Comparison of ENCODE assay signal across 18 cellular contexts in the genomic region with DNA sequence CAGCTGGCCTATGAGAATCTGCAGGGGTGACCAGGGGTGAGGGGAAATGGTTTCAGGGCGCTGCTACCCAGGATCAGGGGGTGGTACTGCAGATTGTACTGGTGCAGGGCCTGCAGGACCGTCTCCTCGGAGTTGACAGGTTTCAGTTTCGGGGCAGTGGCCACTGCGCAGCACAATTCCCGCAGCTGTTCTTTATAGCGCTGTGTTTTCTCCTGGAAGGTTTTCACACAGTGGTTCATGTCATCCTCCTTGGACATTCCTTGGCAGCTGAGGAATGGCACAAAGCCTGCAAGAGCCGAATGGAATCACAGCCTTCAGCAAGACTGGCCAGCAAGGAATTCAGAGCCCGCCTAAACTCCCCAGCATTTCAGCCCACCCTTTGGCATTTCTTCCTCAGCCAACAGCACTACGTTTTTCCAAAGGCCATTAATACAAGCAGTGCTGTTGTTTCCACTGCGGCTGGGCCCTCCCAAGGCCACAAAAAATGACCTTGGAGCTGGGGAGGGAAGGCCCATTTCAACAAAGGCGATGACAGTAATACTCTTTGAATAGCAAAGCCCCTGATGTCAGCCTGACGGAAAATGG. TPM values are rescaled to one million over a fixed set of nuclear protein-coding genes. Genes with fewer than 3 reads are reported as not detected.
A peak's percentile ranks its signal among the peaks of the same experiment; 100 is the strongest.
DNase-seq lines count a peak whose midpoint lies in the region; ATAC-seq and TF ChIP-seq lines count a peak whose summit lies in the region.
"Had no signal": no experiment of that assay in that cellular context is flagged by ENCODE, and none has a peak within 500 bp of the region (broad histone marks: within the 10 kb centered on the region; RNA-seq: fewer than 3 reads in every experiment).

No MANE protein-coding gene starts in this region.

- peak overlapping the region; percentile 86 for H3K27ac Mint-ChIP-seq in neural crest cell (ENCODE audit: unreplicated experiment)
- H3K27ac Mint-ChIP-seq: activated CD4-positive, alpha-beta memory T cell treated with anti-CD3 and anti-CD28 coated beads, Interleukin-2, amount 10 ng/mL, durations not matched to agents 7 days and 5 days; neural progenitor cell; stimulated activated naive CD8-positive, alpha-beta T cell treated with anti-CD3 and anti-CD28 coated beads, Interleukin-15, Interleukin-2, amounts not matched to agents 100 ng/mL and 50 ng/mL, for 24 hours; T-helper 1 cell treated with Interleukin-12 subunit alpha and Interleukin-12 subunit beta and Interleukin-4 antibody, amounts not matched to agents 30 μg/mL and 1 μg/mL, for 36 hours had no signal

- H3K27me3 Mint-ChIP-seq in neural crest cell (ENCODE audit: low read depth), result peaks cover 8% of the 10 kb centered on the region
- H3K27me3 Mint-ChIP-seq: activated CD4-positive, alpha-beta memory T cell treated with anti-CD3 and anti-CD28 coated beads, Interleukin-2, amount 10 ng/mL, durations not matched to agents 7 days and 5 days had no signal

- H3K4me1 Mint-ChIP-seq in neural crest cell, result peaks cover 51% of the 10 kb centered on the region
- H3K4me1 Mint-ChIP-seq: activated CD4-positive, alpha-beta memory T cell treated with anti-CD3 and anti-CD28 coated beads, Interleukin-2, amount 10 ng/mL, durations not matched to agents 7 days and 5 days had no signal

- 68 to 73% methylated on average over 13 of the region's 13 CpGs for WGBS in upper lobe of left lung, 2 donors

- H3K27ac ChIP-seq in upper lobe of left lung, result no peak overlapping the region
- H3K27ac ChIP-seq: colonic mucosa, neural progenitor cell had no signal

- ATAC-seq in upper lobe of left lung (ENCODE audit: low FRiP score in 2 of 2) (peak; percentile 16 to 73), GM18873 (IDR thresholded peaks at IDR 0.05; ENCODE audit: low FRiP score, unreplicated experiment) (no peak)

- H3K36me3 ChIP-seq in upper lobe of left lung, result no peaks in the 10 kb centered on the region
- H3K36me3 ChIP-seq: colonic mucosa, neural progenitor cell had no signal

- TF ChIP-seq POLR2A in upper lobe of left lung (IDR thresholded peaks at IDR 0.05), result no peak

- H3K4me1 ChIP-seq in upper lobe of left lung, result peaks cover 0 to 9% (median 2%) of the 10 kb centered on the region in 4 donors
- H3K4me1 ChIP-seq: colonic mucosa had no signal

- DNase-seq in SK-MEL-5 (ENCODE audit: low read depth, low spot score), result peak; percentile 24
- DNase-seq in fibroblast of the aortic adventitia (ENCODE audit: low read depth), result peak; percentile 65
- DNase-seq in neural crest cell (ENCODE audit: low read depth, low spot score), result peak; percentile 20
- no peak for DNase-seq in upper lobe of left lung
- DNase-seq in SKM-1 (lab: John Stamatoyannopoulos, UW; ENCODE audit: unreplicated experiment), result no peak
- DNase-seq in D341Med (ENCODE audit: low spot score), result no peak
- DNase-seq in Ammon's horn (ENCODE audit: low spot score), result no peak
- DNase-seq: activated CD4-positive, alpha-beta memory T cell treated with anti-CD3 and anti-CD28 coated beads, Interleukin-2, amount 10 ng/mL, durations not matched to agents 7 days and 5 days; activated naive CD4-positive, alpha-beta T cell; colonic mucosa; COR-L47; NCI-H2081 treated with DMSO at 0.1 percent for 48 hours had no signal

- peak overlapping the region; percentile 67 for H3K4me3 Mint-ChIP-seq in neural crest cell
- H3K4me3 Mint-ChIP-seq: activated CD4-positive, alpha-beta memory T cell treated with anti-CD3 and anti-CD28 coated beads, Interleukin-2, amount 10 ng/mL, durations not matched to agents 7 days and 5 days; neural progenitor cell; stimulated activated naive CD8-positive, alpha-beta T cell treated with anti-CD3 and anti-CD28 coated beads, Interleukin-15, Interleukin-2, amounts not matched to agents 100 ng/mL and 50 ng/mL, for 24 hours; T-helper 1 cell treated with Interleukin-12 subunit alpha and Interleukin-12 subunit beta and Interleukin-4 antibody, amounts not matched to agents 30 μg/mL and 1 μg/mL, for 36 hours had no signal

- no peak for TF ChIP-seq EP300 in upper lobe of left lung (IDR thresholded peaks at IDR 0.05)

- in situ Hi-C loops in SK-MEL-5 (cut with HindIII; ENCODE audit: low pct_unique_long_range_greater_than_20kb, low sequenced_read_pairs), result no loop called here

- H3K9me3 Mint-ChIP-seq in neural crest cell, result peaks cover 6% of the 10 kb centered on the region
- H3K9me3 Mint-ChIP-seq: activated CD4-positive, alpha-beta memory T cell treated with anti-CD3 and anti-CD28 coated beads, Interleukin-2, amount 10 ng/mL, durations not matched to agents 7 days and 5 days; stimulated activated naive CD8-positive, alpha-beta T cell treated with anti-CD3 and anti-CD28 coated beads, Interleukin-15, Interleukin-2, amounts not matched to agents 100 ng/mL and 50 ng/mL, for 24 hours; T-helper 1 cell treated with Interleukin-12 subunit alpha and Interleukin-12 subunit beta and Interleukin-4 antibody, amounts not matched to agents 30 μg/mL and 1 μg/mL, for 36 hours had no signal

- H3K4me3 ChIP-seq in fibroblast of the aortic adventitia (ENCODE audit: low read depth, low read length) (peak overlapping the region; percentile 17), upper lobe of left lung (peak overlapping the region in 1 of 4 donors; percentile 20)
- H3K4me3 ChIP-seq: colonic mucosa, neural progenitor cell had no signal

- H3K9me3 ChIP-seq in upper lobe of left lung, result no peaks in the 10 kb centered on the region
- H3K9me3 ChIP-seq: colonic mucosa had no signal

- H3K27me3 ChIP-seq in upper lobe of left lung, result peaks cover 0 to 7% (median 2%) of the 10 kb centered on the region in 4 donors
- H3K27me3 ChIP-seq: colonic mucosa, neural progenitor cell had no signal

- TF ChIP-seq CTCF in fibroblast of the aortic adventitia (IDR thresholded peaks at IDR 0.05; ENCODE audit: insufficient read depth, low read length) (no peak), neural crest cell (conservative IDR thresholded peaks at IDR 0.05) (no peak), upper lobe of left lung (IDR thresholded peaks at IDR 0.05) (no peak)

- peaks cover 4% of the 10 kb centered on the region for H3K36me3 Mint-ChIP-seq in neural crest cell (ENCODE audit: low read depth)
- H3K36me3 Mint-ChIP-seq: neural progenitor cell had no signal

RNA-seq across cellular contexts. Expression of gene PNLIPRP2, which starts 44.9 kb away (rescaled TPM):
- 0.34 and 0.37 TPM in 2 replicates for total RNA-seq in SK-MEL-5 (2014; rRNA removed; shearing (Covaris generic))
- polyA plus RNA-seq in SK-MEL-5 (2015; cell fraction: cytosol; rRNA removed), result not detected in 2 replicates
- polyA plus RNA-seq in SK-MEL-5 (2015; cell fraction: nucleus; rRNA removed), result not detected in 2 replicates
- not detected in 2 replicates for total RNA-seq in fibroblast of the aortic adventitia (ENCODE audit: low replicate concordance)
- total RNA-seq in neural crest cell, result not detected in 2 replicates
- total RNA-seq in upper lobe of left lung, result under 1 TPM in 2 of 6 donors, not detected in 4; 0.49 to 0.88 TPM
- total RNA-seq: activated CD4-positive, alpha-beta memory T cell treated with anti-CD3 and anti-CD28 coated beads, Interleukin-2, amount 10 ng/mL, durations not matched to agents 7 days and 5 days; frontal cortex had no signal
- polyA plus RNA-seq: keratinocyte had no signal

Comparison
In these comparisons a context has a peak if more than half of its experiments do, and no peak if none do; other contexts are left out.
1. DNase-seq: peak in SK-MEL-5 (single experiment), fibroblast of the aortic adventitia (single experiment) and neural crest cell (single experiment); none in upper lobe of left lung (0 of 2), SKM-1 (single experiment), D341Med (single experiment) and Ammon's horn (single experiment).